23 cellular contexts compared by ENCODE assay signal in the genomic region with DNA sequence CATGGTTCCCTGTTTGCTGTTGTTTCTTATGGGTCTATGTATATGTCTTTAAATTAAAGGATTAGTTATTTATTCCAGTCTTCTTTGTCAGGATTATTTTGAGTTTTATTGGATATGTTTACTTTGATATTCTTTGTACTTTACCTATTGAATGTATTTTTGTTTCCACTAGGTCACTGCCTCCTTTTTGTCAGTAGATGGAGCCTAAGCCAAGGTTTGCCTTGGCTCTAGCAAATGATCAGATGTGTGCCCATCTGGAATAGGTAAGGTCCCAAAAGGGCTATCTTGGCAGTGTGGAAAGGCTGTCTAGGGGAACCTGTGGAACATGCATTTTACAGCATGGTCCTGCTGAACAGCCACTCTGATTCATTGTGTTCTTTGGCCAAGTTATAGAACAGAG.
A peak's percentile ranks its signal among the peaks of the same experiment; 100 is the strongest.
DNase-seq lines count a peak whose midpoint lies in the region; ATAC-seq, FAIRE-seq and TF ChIP-seq lines count a peak whose summit lies in the region.
"Had no signal": no experiment of that assay in that cellular context is flagged by ENCODE, and none has a peak within 500 bp of the region (broad histone marks: within the 10 kb centered on the region; RNA-seq: fewer than 3 reads in every experiment).

No MANE protein-coding gene starts in this region.

- intact Hi-C loops in HepG2 (cut with micrococcal nuclease; ENCODE audit: unreplicated experiment), result loop anchor here (5.0 to 10.0 kb wide), 2 partner anchors 70 to 223 kb away; no protein-coding TSS in a partner anchor
- intact Hi-C loops in CD4-positive, alpha-beta T cell (cut with DNase I, micrococcal nuclease), result no loop called here

- no peak overlapping the region for H3K18ac ChIP-seq in H9 (ENCODE audit: insufficient read length, low read depth, low read length)

- no peaks in the 10 kb centered on the region for H4K20me1 ChIP-seq in H9 (ENCODE audit: control insufficient read depth, insufficient read depth, insufficient read length)
- H4K20me1 ChIP-seq in HepG2 (ENCODE audit: insufficient read depth, low read length), result no peaks in the 10 kb centered on the region

- H3K79me1 ChIP-seq in H9 (ENCODE audit: insufficient read depth, low read depth, low read length, poor library complexity, severe bottlenecking), result no peaks in the 10 kb centered on the region

- no peak overlapping the region for H2BK120ac ChIP-seq in H9 (ENCODE audit: low read depth, low read length, poor library complexity, severe bottlenecking)

- no peak for DNase-seq in GM06990 (ENCODE audit: extremely low read depth, insufficient read length)
- no peak for DNase-seq in H9
- DNase-seq in RWPE2 (ENCODE audit: low spot score), result no peak
- no peak for DNase-seq in HepG2 (ENCODE audit: low spot score)
- no peak for DNase-seq in CD4-positive, alpha-beta T cell
- DNase-seq in GM19240 (ENCODE audit: insufficient read length, low spot score), result no peak
- DNase-seq: activated CD4-positive, alpha-beta T cell treated with anti-CD3 and anti-CD28 coated beads, Interleukin-2, amount 10 ng/mL, durations not matched to agents 24 days and 14 days; activated effector memory CD4-positive, alpha-beta T cell treated with anti-CD3 and anti-CD28 coated beads, Interleukin-2, amount 50 U/mL, for 16 hours; foreskin keratinocyte; GDM1; hippocampal formation; islet precursor cell; Kasumi-1; naive thymus-derived CD4-positive, alpha-beta T cell; NCI-H1436 had no signal

- H3K9ac ChIP-seq in H9 (ENCODE audit: extremely low read depth, insufficient read length, low read length) (no peak overlapping the region), HepG2 (ENCODE audit: insufficient read depth, low read depth, low read length) (no peak overlapping the region)
- H3K9ac ChIP-seq: parathyroid adenoma had no signal

- no peak for FAIRE-seq in HepG2 (lab: Jason Lieb, UNC)
- FAIRE-seq: GM12892 had no signal

- H3K23ac ChIP-seq in H9 (ENCODE audit: insufficient read length, low read depth, low read length), result no peak overlapping the region

- no peak overlapping the region for H4K5ac ChIP-seq in H9 (ENCODE audit: insufficient read length, low read depth, low read length)

- no peak overlapping the region for H3T11ph ChIP-seq in H9 (ENCODE audit: low read length)

- no peaks in the 10 kb centered on the region for H3K23me2 ChIP-seq in H9 (ENCODE audit: insufficient read length, low read depth, low read length, poor library complexity, severe bottlenecking)

- no peaks in the 10 kb centered on the region for H3K9me3 ChIP-seq in H9 (ENCODE audit: control insufficient read depth, low read depth, low read length)
- no peaks in the 10 kb centered on the region for H3K9me3 ChIP-seq in RWPE2 (ENCODE audit: severe bottlenecking)
- H3K9me3 ChIP-seq in HepG2 (ENCODE audit: low read length), result peaks cover 50% of the 10 kb centered on the region
- no peaks in the 10 kb centered on the region for H3K9me3 ChIP-seq in CD4-positive, alpha-beta T cell (ENCODE audit: control insufficient read depth, low read length)
- H3K9me3 ChIP-seq: adrenal gland had no signal

- no peaks in the 10 kb centered on the region; the same call in 1 of the 2 replicates for H3K27me3 Mint-ChIP-seq in H9 (ENCODE audit: low read depth)
- H3K27me3 Mint-ChIP-seq in CD4-positive, alpha-beta T cell, result no peaks in the 10 kb centered on the region
- H3K27me3 Mint-ChIP-seq: activated CD4-positive, alpha-beta T cell treated with anti-CD3 and anti-CD28 coated beads, Interleukin-2, amount 10 ng/mL, durations not matched to agents 24 days and 14 days; B cell; dendritic cell treated with granulocyte-macrophage colony-stimulating factor and Interleukin-4, amounts not matched to agents 40 ng/mL and 50 ng/mL, for 4 days; memory B cell; stimulated activated naive CD8-positive, alpha-beta T cell treated with anti-CD3 and anti-CD28 coated beads, Interleukin-15, Interleukin-2, amounts not matched to agents 100 ng/mL and 50 ng/mL, for 24 hours had no signal

- peaks cover 3 to 4% of the 10 kb centered on the region in 2 experiments; a peak in 2 of 5 replicates for H3K9me3 Mint-ChIP-seq in H9
- H3K9me3 Mint-ChIP-seq in CD4-positive, alpha-beta T cell, result peaks cover 12% of the 10 kb centered on the region
- H3K9me3 Mint-ChIP-seq: dendritic cell treated with granulocyte-macrophage colony-stimulating factor and Interleukin-4, amounts not matched to agents 40 ng/mL and 50 ng/mL, for 4 days had no signal

- H3K4me2 ChIP-seq in H9 (ENCODE audit: insufficient read depth, insufficient read length, low read length), result no peak overlapping the region
- no peak overlapping the region for H3K4me2 ChIP-seq in HepG2 (ENCODE audit: low read depth, low read length)

- no peak overlapping the region for H2BK5ac ChIP-seq in H9 (ENCODE audit: insufficient read length, low read length)

- no peak for TF ChIP-seq EP300 in HepG2 (IDR thresholded peaks at IDR 0.05; ENCODE audit: low read depth in 2 of 2, low read length in 2 of 2)
- no peak for TF ChIP-seq EP300 in HepG2 (CRISPR knock-in tag; IDR thresholded peaks at IDR 0.05; ENCODE audit: borderline replicate concordance)

- POLR2A ChIA-PET in HepG2 (lab: Yijun Ruan, JAX), result no interaction called here
- POLR2A ChIA-PET in CD4-positive, alpha-beta T cell (lab: Charles Lee), result no interaction called here

- in situ Hi-C loops in HepG2 (cut with HindIII; ENCODE audit: extremely low pct_ligation_motif_present, low pct_unique_long_range_greater_than_20kb), result no loop called here

- H3K14ac ChIP-seq in H9 (ENCODE audit: insufficient read depth, low read length), result no peak overlapping the region

- TF ChIP-seq CTCF in GM06990 (IDR thresholded peaks at IDR 0.05; ENCODE audit: insufficient read depth, low read length, poor library complexity, severe bottlenecking) (peak; percentile 53), H9 (conservative IDR thresholded peaks at IDR 0.05) (peak; percentile 65), RWPE2 (IDR thresholded peaks at IDR 0.05; ENCODE audit: poor library complexity, severe bottlenecking) (peak; percentile 25), HepG2 (CRISPR knock-in tag; IDR thresholded peaks at IDR 0.05) (no peak)
- no peak for TF ChIP-seq CTCF in CD4-positive, alpha-beta T cell (IDR thresholded peaks at IDR 0.05)

- H3K4me1 ChIP-seq in H9 (ENCODE audit: insufficient read depth, low read length), result no peaks in the 10 kb centered on the region
- no peaks in the 10 kb centered on the region for H3K4me1 ChIP-seq in RWPE2 (ENCODE audit: insufficient read depth, poor library complexity, severe bottlenecking)
- H3K4me1 ChIP-seq in HepG2 (ENCODE audit: insufficient read depth, low read length), result no peaks in the 10 kb centered on the region
- H3K4me1 ChIP-seq: adrenal gland, foreskin keratinocyte, parathyroid adenoma had no signal

- H3K36me3 ChIP-seq in GM06990 (ENCODE audit: control insufficient read depth, insufficient read depth, low read length) (no peaks in the 10 kb centered on the region), RWPE2 (ENCODE audit: low read depth) (no peaks in the 10 kb centered on the region), HepG2 (replicated peaks in 1 of 2; ENCODE audit: control insufficient read depth in 1 of 2, insufficient read depth in 2 of 2, low read length in 2 of 2) (no peaks in the 10 kb centered on the region)
- H3K36me3 ChIP-seq: adrenal gland had no signal

- H3K27ac ChIP-seq in H9 (ENCODE audit: insufficient read length, low read depth, low read length), result no peak overlapping the region
- no peak overlapping the region for H3K27ac ChIP-seq in RWPE2 (ENCODE audit: poor library complexity, severe bottlenecking)
- H3K27ac ChIP-seq in HepG2 (ENCODE audit: extremely low read length, insufficient read depth, low read length), result no peak overlapping the region
- no peak overlapping the region for H3K27ac ChIP-seq in CD4-positive, alpha-beta T cell (ENCODE audit: low read depth, low read length)
- H3K27ac ChIP-seq: adrenal gland, foreskin keratinocyte, parathyroid adenoma had no signal

- H2AFZ ChIP-seq in H9 (ENCODE audit: low read length) (no peak overlapping the region), HepG2 (ENCODE audit: low read length) (no peak overlapping the region)
- H2AFZ ChIP-seq: parathyroid adenoma had no signal

- ATAC-seq in RWPE2 (ENCODE audit: low read depth) (no peak), HepG2 (no peak), GM18861 (IDR thresholded peaks at IDR 0.05; ENCODE audit: unreplicated experiment) (no peak)
- ATAC-seq in CD4-positive, alpha-beta T cell (ENCODE audit: poor library complexity), result no peak
- ATAC-seq: foreskin keratinocyte; naive thymus-derived CD4-positive, alpha-beta T cell had no signal

- CTCF ChIA-PET in HepG2 (lab: Yijun Ruan, JAX; ENCODE audit: low intra/inter-chr PET ratio, low total read pairs), result no interaction called here
- CTCF ChIA-PET in CD4-positive, alpha-beta T cell (lab: Charles Lee), result no interaction called here

- no peak overlapping the region for H3K4me3 Mint-ChIP-seq in H9
- no peak overlapping the region for H3K4me3 Mint-ChIP-seq in CD4-positive, alpha-beta T cell
- H3K4me3 Mint-ChIP-seq: activated CD4-positive, alpha-beta T cell treated with anti-CD3 and anti-CD28 coated beads, Interleukin-2, amount 10 ng/mL, durations not matched to agents 24 days and 14 days; B cell; dendritic cell treated with granulocyte-macrophage colony-stimulating factor and Interleukin-4, amounts not matched to agents 40 ng/mL and 50 ng/mL, for 4 days; memory B cell; naive thymus-derived CD4-positive, alpha-beta T cell; stimulated activated naive CD8-positive, alpha-beta T cell treated with anti-CD3 and anti-CD28 coated beads, Interleukin-15, Interleukin-2, amounts not matched to agents 100 ng/mL and 50 ng/mL, for 24 hours had no signal

- no peak overlapping the region for H4K91ac ChIP-seq in H9 (ENCODE audit: insufficient read length, low read depth, low read length)

- BruUV-seq in HepG2 (replicated peaks; lab: Mats Ljungman, UMichigan), result no TSS peak

- no peak overlapping the region for H2BK20ac ChIP-seq in H9 (ENCODE audit: low read depth, low read length, poor library complexity, severe bottlenecking)

- no peak overlapping the region for H3K4ac ChIP-seq in H9 (ENCODE audit: low read depth, low read length)

- H4K8ac ChIP-seq in H9 (replicated peaks; ENCODE audit: insufficient read length, low read depth, low read length), result no peak overlapping the region

- H3K4me1 Mint-ChIP-seq in H9, result no peaks in the 10 kb centered on the region
- no peaks in the 10 kb centered on the region for H3K4me1 Mint-ChIP-seq in CD4-positive, alpha-beta T cell (ENCODE audit: low read depth)
- H3K4me1 Mint-ChIP-seq: activated CD4-positive, alpha-beta T cell treated with anti-CD3 and anti-CD28 coated beads, Interleukin-2, amount 10 ng/mL, durations not matched to agents 24 days and 14 days; B cell; memory B cell; naive thymus-derived CD4-positive, alpha-beta T cell had no signal

- H3K4me3 ChIP-seq in GM06990 (replicated peaks; ENCODE audit: low read depth, low read length) (no peak overlapping the region), RWPE2 (ENCODE audit: severe bottlenecking) (no peak overlapping the region), HepG2 (replicated peaks in 1 of 3; ENCODE audit: insufficient read depth in 1 of 3, low read depth in 2 of 3, low read length in 3 of 3) (no peak overlapping the region)
- H3K4me3 ChIP-seq: adrenal gland had no signal

- no peaks in the 10 kb centered on the region for H3K79me2 ChIP-seq in H9 (ENCODE audit: insufficient read depth, low read length)
- no peaks in the 10 kb centered on the region for H3K79me2 ChIP-seq in HepG2 (ENCODE audit: insufficient read depth, low read length)
- H3K79me2 ChIP-seq: parathyroid adenoma had no signal

- no peak for TF ChIP-seq RAD21 in HepG2 (CRISPR knock-in tag; IDR thresholded peaks at IDR 0.05)

- H3K27me3 ChIP-seq in GM06990 (replicated peaks; ENCODE audit: control insufficient read depth, insufficient read depth, low read length) (no peaks in the 10 kb centered on the region), H9 (ENCODE audit: insufficient read depth, low read length) (no peaks in the 10 kb centered on the region), RWPE2 (ENCODE audit: insufficient read depth, poor library complexity, severe bottlenecking) (no peaks in the 10 kb centered on the region), HepG2 (ENCODE audit: control insufficient read depth in 1 of 2, insufficient read depth in 2 of 2, low read length in 2 of 2) (no peaks in the 10 kb centered on the region)
- no peaks in the 10 kb centered on the region for H3K27me3 ChIP-seq in CD4-positive, alpha-beta T cell (ENCODE audit: control insufficient read depth, insufficient read depth, low read length)
- H3K27me3 ChIP-seq: adrenal gland, foreskin keratinocyte had no signal

- no peak overlapping the region for H2BK12ac ChIP-seq in H9 (ENCODE audit: insufficient read length, low read depth, low read length)

- H3K36me3 Mint-ChIP-seq in H9 (ENCODE audit: insufficient read depth in 1 of 3, low read depth in 3 of 3), result no peaks in the 10 kb centered on the region; a peak in 1 of 7 replicates
- no peaks in the 10 kb centered on the region for H3K36me3 Mint-ChIP-seq in CD4-positive, alpha-beta T cell (ENCODE audit: low read depth)
- H3K36me3 Mint-ChIP-seq: memory B cell; naive thymus-derived CD4-positive, alpha-beta T cell had no signal

- H2BK15ac ChIP-seq in H9 (ENCODE audit: low read depth, low read length), result no peak overlapping the region

- no peak overlapping the region for H2AK5ac ChIP-seq in H9 (ENCODE audit: insufficient read length, low read length)

- TF ChIP-seq POLR2A in HepG2 (IDR thresholded peaks at IDR 0.05; ENCODE audit: insufficient read depth in 1 of 2, low read depth in 2 of 2, low read length in 2 of 2), result no peak

- H3K27ac Mint-ChIP-seq in H9, result no peak overlapping the region
- H3K27ac Mint-ChIP-seq in CD4-positive, alpha-beta T cell, result no peak overlapping the region
- H3K27ac Mint-ChIP-seq: activated CD4-positive, alpha-beta T cell treated with anti-CD3 and anti-CD28 coated beads, Interleukin-2, amount 10 ng/mL, durations not matched to agents 24 days and 14 days; B cell; dendritic cell treated with granulocyte-macrophage colony-stimulating factor and Interleukin-4, amounts not matched to agents 40 ng/mL and 50 ng/mL, for 4 days; memory B cell; naive thymus-derived CD4-positive, alpha-beta T cell; stimulated activated naive CD8-positive, alpha-beta T cell treated with anti-CD3 and anti-CD28 coated beads, Interleukin-15, Interleukin-2, amounts not matched to agents 100 ng/mL and 50 ng/mL, for 24 hours had no signal

- no peak overlapping the region for H3K56ac ChIP-seq in H9 (ENCODE audit: insufficient read length, low read depth, low read length)

Comparison
In these comparisons a context has a peak if more than half of its experiments do, and no peak if none do; other contexts are left out.
1. CTCF ChIP-seq: peak in GM06990 (single experiment), H9 (single experiment) and RWPE2 (single experiment); none in HepG2 (single experiment) and CD4-positive, alpha-beta T cell (single experiment).